ENCODE assay signal across 1 cellular context in the genomic region with DNA sequence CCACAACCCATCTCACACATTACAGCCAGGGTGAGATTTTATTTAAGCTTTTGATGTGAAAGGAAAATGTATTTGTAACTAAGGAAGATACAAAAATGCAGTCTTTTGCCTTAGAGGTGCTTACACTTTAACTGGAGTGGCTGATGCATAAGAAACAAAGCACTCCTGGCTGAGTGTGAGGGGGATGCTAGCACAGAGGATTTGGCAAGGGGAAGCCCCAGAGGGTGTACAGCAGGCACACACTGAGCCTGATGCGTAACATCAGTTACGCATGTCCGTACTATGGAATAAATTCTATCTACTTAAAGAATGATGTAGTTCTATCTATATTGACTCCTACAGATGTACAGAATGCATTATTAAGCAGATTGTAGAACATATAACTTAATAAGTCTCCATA.
TF ChIP-seq lines count a peak whose summit lies in the region.

No MANE protein-coding gene starts in this region.

TF ChIP-seq in HEK293T, 16 proteins besides CTCF, POLR2A, EP300 and RAD21 (continued from another document):
- TF ChIP-seq, protein P1, sequence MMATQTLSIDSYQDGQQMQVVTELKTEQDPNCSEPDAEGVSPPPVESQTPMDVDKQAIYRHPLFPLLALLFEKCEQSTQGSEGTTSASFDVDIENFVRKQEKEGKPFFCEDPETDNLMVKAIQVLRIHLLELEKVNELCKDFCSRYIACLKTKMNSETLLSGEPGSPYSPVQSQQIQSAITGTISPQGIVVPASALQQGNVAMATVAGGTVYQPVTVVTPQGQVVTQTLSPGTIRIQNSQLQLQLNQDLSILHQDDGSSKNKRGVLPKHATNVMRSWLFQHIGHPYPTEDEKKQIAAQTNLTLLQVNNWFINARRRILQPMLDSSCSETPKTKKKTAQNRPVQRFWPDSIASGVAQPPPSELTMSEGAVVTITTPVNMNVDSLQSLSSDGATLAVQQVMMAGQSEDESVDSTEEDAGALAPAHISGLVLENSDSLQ (IDR thresholded peaks at IDR 0.05), result no peak
- TF ChIP-seq FOXM1 (IDR thresholded peaks at IDR 0.05; ENCODE audit: borderline replicate concordance), result no peak
- TF ChIP-seq L3MBTL2 (conservative IDR thresholded peaks at IDR 0.05), result no peak
